Comparison of ENCODE assay signal across 9 cellular contexts in genomic region chr17:48215583-48216139, GRCh38.
A peak's percentile ranks its signal among the peaks of the same experiment; 100 is the strongest.
DNase-seq lines count a peak whose midpoint lies in the region; FAIRE-seq and TF ChIP-seq lines count a peak whose summit lies in the region.
"Had no signal": no experiment of that assay in that cellular context is flagged by ENCODE, and none has a peak within 500 bp of the region (broad histone marks: within the 10 kb centered on the region; RNA-seq: fewer than 3 reads in every experiment).

No MANE protein-coding gene starts in this region.

- FAIRE-seq in endothelial cell of umbilical vein (lab: Jason Lieb, UNC) = peak; percentile 82

- intact Hi-C loops in endothelial cell of umbilical vein (cut with micrococcal nuclease) = loop anchor here (1.0 to 5.0 kb wide), 9 partner anchors 29 to 403 kb away; no protein-coding TSS in a partner anchor

- H4K20me1 ChIP-seq in OCI-LY1 (ENCODE audit: insufficient read depth, low read length) (no peaks in the 10 kb centered on the region), endothelial cell of umbilical vein (replicated peaks; ENCODE audit: control insufficient read depth, extremely low read depth, insufficient read depth, low read length) (no peaks in the 10 kb centered on the region)

- H3K9me2 ChIP-seq in OCI-LY1 (ENCODE audit: low read depth, low read length) = no peaks in the 10 kb centered on the region

- peak; percentile 7 for DNase-seq in CD1c-positive myeloid dendritic cell (ENCODE audit: extremely low spot score)
- peak; percentile 74 for DNase-seq in endothelial cell of umbilical vein (ENCODE audit: low read depth, low spot score)
- peak; percentile 62 for DNase-seq in retina
- no peak for DNase-seq in cerebellum (ENCODE audit: low spot score)
- no peak for DNase-seq in GM19238 (ENCODE audit: insufficient read length, low spot score)
- no peak for DNase-seq in mesenteric fat pad (ENCODE audit: low spot score)

- H2AFZ ChIP-seq in OCI-LY1 (ENCODE audit: low read length) = no peak overlapping the region
- peak overlapping the region; percentile 35 for H2AFZ ChIP-seq in endothelial cell of umbilical vein (ENCODE audit: low read depth, low read length)

- TF ChIP-seq CTCF in HEK293 (tag by site-specific recombination; IDR thresholded peaks at IDR 0.05) (peak; percentile 75), OCI-LY1 (IDR thresholded peaks at IDR 0.05; ENCODE audit: low read length) (peak; percentile 24; the same call in 1 of the 2 replicates), endothelial cell of umbilical vein (IDR thresholded peaks at IDR 0.05; ENCODE audit: extremely low read depth in 1 of 2, insufficient read depth in 1 of 2, low read depth in 1 of 2, low read length in 2 of 2) (peak; percentile 71 to 90)

- H3K4me3 ChIP-seq in HEK293 (ENCODE audit: low read depth, low read length) (no peak overlapping the region), OCI-LY1 (ENCODE audit: low read depth, low read length, poor library complexity, severe bottlenecking) (no peak overlapping the region), endothelial cell of umbilical vein (replicated peaks in 1 of 3; ENCODE audit: insufficient read depth in 1 of 3, low read depth in 1 of 3, low read length in 3 of 3) (no peak overlapping the region)
- H3K4me3 ChIP-seq: thoracic aorta had no signal

- no peaks in the 10 kb centered on the region for H3K36me3 ChIP-seq in HEK293 (ENCODE audit: control insufficient read depth in 2 of 2, insufficient read depth in 1 of 2, low read length in 2 of 2)
- H3K36me3 ChIP-seq in OCI-LY1 (ENCODE audit: insufficient read depth, low read length) = no peaks in the 10 kb centered on the region
- H3K36me3 ChIP-seq in endothelial cell of umbilical vein (ENCODE audit: control insufficient read depth in 2 of 2, extremely low read depth in 1 of 2, insufficient read depth in 2 of 2, low read length in 2 of 2) = no peaks in the 10 kb centered on the region
- H3K36me3 ChIP-seq: thoracic aorta had no signal

- H3K27ac ChIP-seq in HEK293 (ENCODE audit: extremely low read depth, low read depth, low read length) (no peak overlapping the region), OCI-LY1 (ENCODE audit: low read depth, low read length, poor library complexity, severe bottlenecking) (no peak overlapping the region), endothelial cell of umbilical vein (ENCODE audit: insufficient read depth, low read depth, low read length) (no peak overlapping the region)
- H3K27ac ChIP-seq: thoracic aorta had no signal

- no peaks in the 10 kb centered on the region for H3K79me2 ChIP-seq in OCI-LY1 (ENCODE audit: insufficient read depth, low read length)
- no peaks in the 10 kb centered on the region for H3K79me2 ChIP-seq in endothelial cell of umbilical vein (ENCODE audit: control insufficient read depth, insufficient read depth, low read length)

- TF ChIP-seq POLR2A in endothelial cell of umbilical vein (IDR thresholded peaks at IDR 0.05; ENCODE audit: low read depth, low read length) = no peak

- no TSS peak for BruUV-seq in endothelial cell of umbilical vein (replicated peaks; lab: Mats Ljungman, UMichigan)

- no peak overlapping the region for H3K4me2 ChIP-seq in OCI-LY1 (ENCODE audit: low read length)
- H3K4me2 ChIP-seq in endothelial cell of umbilical vein (ENCODE audit: insufficient read depth, low read length) = no peak overlapping the region

- H3K9me1 ChIP-seq in endothelial cell of umbilical vein (replicated peaks; ENCODE audit: control insufficient read depth, extremely low read depth, insufficient read depth, low read length) = no peaks in the 10 kb centered on the region

- H3K4me1 ChIP-seq in HEK293 (ENCODE audit: control insufficient read depth, insufficient read depth, low read length) = peaks cover 6% of the 10 kb centered on the region
- no peaks in the 10 kb centered on the region for H3K4me1 ChIP-seq in OCI-LY1 (ENCODE audit: insufficient read depth, low read length, severe bottlenecking)
- H3K4me1 ChIP-seq in endothelial cell of umbilical vein (ENCODE audit: control insufficient read depth, extremely low read depth, insufficient read depth, low read length) = peaks cover 3% of the 10 kb centered on the region

- H3K27me3 ChIP-seq in OCI-LY1 (ENCODE audit: insufficient read depth, low read length) = no peaks in the 10 kb centered on the region
- no peaks in the 10 kb centered on the region for H3K27me3 ChIP-seq in endothelial cell of umbilical vein (ENCODE audit: control insufficient read depth in 2 of 2, insufficient read depth in 2 of 2, low read length in 2 of 2)

- no peak overlapping the region for H3K9ac ChIP-seq in OCI-LY1 (ENCODE audit: low read length)
- no peak overlapping the region for H3K9ac ChIP-seq in endothelial cell of umbilical vein (replicated peaks; ENCODE audit: extremely low read depth, insufficient read depth, low read length)

- dilution Hi-C loops in endothelial cell of umbilical vein (cut with MboI; ENCODE audit: extremely low pct_ligation_motif_present, low sequenced_read_pairs) = no loop called here

- CTCF ChIA-PET in HEK293 (lab: Yijun Ruan, JAX) = interaction anchor here (0.5 to 8.5 kb wide), 73 partner anchors 8 to 1296 kb away, joined by 3 to 221 read pairs (median 5); partner anchors contain the start of genes HOXB5 and HOXB9
- CTCF ChIA-PET in endothelial cell of umbilical vein (lab: Charles Lee) = interaction anchor here (0.6 to 8.7 kb wide), 77 partner anchors 8 to 509 kb away, joined by 3 to 131 read pairs (median 5); partner anchors contain the start of genes HOXB3 and HOXB5

- POLR2A ChIA-PET in HEK293 (lab: Yijun Ruan, JAX) = interaction anchor here (1.6 kb wide), 1 partner anchor 190 kb away, joined by 3 read pairs; no protein-coding TSS in a partner anchor
- POLR2A ChIA-PET in endothelial cell of umbilical vein (lab: Charles Lee) = interaction anchor here (0.6 kb wide), 1 partner anchor 332 kb away, joined by 13 read pairs; no protein-coding TSS in a partner anchor

- no peaks in the 10 kb centered on the region for H3F3A ChIP-seq in OCI-LY1 (ENCODE audit: insufficient read depth, low read length)

- H3K9me3 ChIP-seq in HEK293 (ENCODE audit: control insufficient read depth, insufficient read depth, low read depth, low read length) (no peaks in the 10 kb centered on the region), OCI-LY1 (ENCODE audit: low read length) (no peaks in the 10 kb centered on the region), endothelial cell of umbilical vein (replicated peaks; ENCODE audit: control insufficient read depth, insufficient read depth, low read length) (no peaks in the 10 kb centered on the region)
- H3K9me3 ChIP-seq: thoracic aorta had no signal

TF ChIP-seq in HEK293, 187 proteins besides CTCF, POLR2A, EP300 and RAD21 (continues in another document):
- no peak for TF ChIP-seq ZNF146 (tag by site-specific recombination; IDR thresholded peaks at IDR 0.05)
- TF ChIP-seq SCRT2 (tag by site-specific recombination; IDR thresholded peaks at IDR 0.05) = no peak
- no peak for TF ChIP-seq ZNF132 (tag by site-specific recombination; IDR thresholded peaks at IDR 0.05; ENCODE audit: borderline replicate concordance)
- peak; percentile 35; the same call in 1 of the 2 replicates for TF ChIP-seq PRDM6 (tag by site-specific recombination; IDR thresholded peaks at IDR 0.05)

TF ChIP-seq in endothelial cell of umbilical vein, 7 proteins besides CTCF, POLR2A, EP300 and RAD21:
- TF ChIP-seq FOS (IDR thresholded peaks at IDR 0.05; ENCODE audit: borderline replicate concordance, insufficient read depth, low read length) = no peak
- TF ChIP-seq MYC (IDR thresholded peaks at IDR 0.05; ENCODE audit: low read depth, low read length) = no peak
- TF ChIP-seq EZH2 (IDR thresholded peaks at IDR 0.05; ENCODE audit: borderline replicate concordance, low read depth, low read length, severe bottlenecking) = no peak
- TF ChIP-seq POLR2AphosphoS5 (IDR thresholded peaks at IDR 0.05; ENCODE audit: insufficient read depth, low read depth, low read length) = no peak
- TF ChIP-seq MAX (IDR thresholded peaks at IDR 0.05; ENCODE audit: insufficient read depth, insufficient read length) = no peak
- TF ChIP-seq JUN (IDR thresholded peaks at IDR 0.05; ENCODE audit: borderline replicate concordance, insufficient read depth, insufficient read length, low read depth) = no peak
- TF ChIP-seq GATA2 (IDR thresholded peaks at IDR 0.05; ENCODE audit: insufficient read depth, insufficient read length, low read depth, low read length) = no peak

Comparison
In these comparisons a context has a peak if more than half of its experiments do, and no peak if none do; other contexts are left out.
1. DNase-seq: peak in CD1c-positive myeloid dendritic cell (single experiment), endothelial cell of umbilical vein (single experiment) and retina (single experiment); none in cerebellum (single experiment), GM19238 (single experiment) and mesenteric fat pad (single experiment).
2. CTCF ChIP-seq: peak in every context shown above with its lines; median percentile 80 in endothelial cell of umbilical vein; 75 in HEK293; 24 in OCI-LY1.